ENCODE assay signal across 8 cellular contexts in genomic region chr16:83356266-83356665, GRCh38.
DNase-seq lines count a peak whose midpoint lies in the region; ATAC-seq, FAIRE-seq and TF ChIP-seq lines count a peak whose summit lies in the region.
"Had no signal": no experiment of that assay in that cellular context is flagged by ENCODE, and none has a peak within 500 bp of the region (broad histone marks: within the 10 kb centered on the region; RNA-seq: fewer than 3 reads in every experiment).

No MANE protein-coding gene starts in this region.

- H3K4me3 ChIP-seq in WERI-Rb-1 (ENCODE audit: low read depth, low read length) (no peak overlapping the region), cardiac muscle cell (no peak overlapping the region), small intestine (ENCODE audit: low read depth in 1 of 2, low read length in 2 of 2) (no peak overlapping the region)

- no peaks in the 10 kb centered on the region for H3K27me3 ChIP-seq in WERI-Rb-1 (ENCODE audit: insufficient read depth, low read depth, severe bottlenecking)
- H3K27me3 ChIP-seq in cardiac muscle cell = no peaks in the 10 kb centered on the region
- H3K27me3 ChIP-seq in small intestine (ENCODE audit: control insufficient read depth in 2 of 2, insufficient read depth in 2 of 2, low read length in 2 of 2) = no peaks in the 10 kb centered on the region

- H3K4me1 ChIP-seq in cardiac muscle cell (ENCODE audit: low read depth) = no peaks in the 10 kb centered on the region
- H3K4me1 ChIP-seq in small intestine (ENCODE audit: control insufficient read depth in 2 of 2, insufficient read depth in 1 of 2, low read depth in 1 of 2, low read length in 1 of 2) = no peaks in the 10 kb centered on the region

- DNase-seq in EH (ENCODE audit: low read depth) (peak; percentile 59), NCI-H1105 (lab: John Stamatoyannopoulos, UW) (peak; percentile 52), WERI-Rb-1 (peak; percentile 23), cardiac muscle cell (ENCODE audit: low read depth in 1 of 2, low spot score in 1 of 2) (peak; percentile 71 to 81), small intestine (peak; percentile 45), GOT3 (lab: John Stamatoyannopoulos, UW) (no peak)
- DNase-seq: activated B cell treated with CpG ODN at 0.5 μM for 24 hours had no signal

- H3K9me3 ChIP-seq in WERI-Rb-1 (ENCODE audit: severe bottlenecking) (no peaks in the 10 kb centered on the region), cardiac muscle cell (ENCODE audit: low read depth) (no peaks in the 10 kb centered on the region), small intestine (ENCODE audit: control insufficient read depth, low read depth) (no peaks in the 10 kb centered on the region)

- TF ChIP-seq CTCF in WERI-Rb-1 (IDR thresholded peaks at IDR 0.05; ENCODE audit: low read depth, low read length) (peak; percentile 50; the same call in 1 of the 2 replicates), cardiac muscle cell (IDR thresholded peaks at IDR 0.05; ENCODE audit: low read depth, low read length) (peak; percentile 79)

- WGBS in small intestine, 3 donors = 4 to 8% (median 7%) methylated on average over 4 of the region's 4 CpGs

- H3K27ac ChIP-seq in WERI-Rb-1 (no peak overlapping the region), cardiac muscle cell (no peak overlapping the region), small intestine (ENCODE audit: low read depth in 1 of 2, low read length in 1 of 2) (no peak overlapping the region)

- peak; percentile 64 for ATAC-seq in GM21528 (IDR thresholded peaks at IDR 0.05; ENCODE audit: low FRiP score, unreplicated experiment)

- no peaks in the 10 kb centered on the region for H3K36me3 ChIP-seq in WERI-Rb-1
- no peaks in the 10 kb centered on the region for H3K36me3 ChIP-seq in cardiac muscle cell
- no peaks in the 10 kb centered on the region for H3K36me3 ChIP-seq in small intestine (ENCODE audit: control insufficient read depth in 2 of 2, insufficient read depth in 2 of 2, low read length in 2 of 2)

- FAIRE-seq in small intestine (lab: Jason Lieb, UNC) = no peak
